1 cellular context compared by ENCODE assay signal in the genomic region with DNA sequence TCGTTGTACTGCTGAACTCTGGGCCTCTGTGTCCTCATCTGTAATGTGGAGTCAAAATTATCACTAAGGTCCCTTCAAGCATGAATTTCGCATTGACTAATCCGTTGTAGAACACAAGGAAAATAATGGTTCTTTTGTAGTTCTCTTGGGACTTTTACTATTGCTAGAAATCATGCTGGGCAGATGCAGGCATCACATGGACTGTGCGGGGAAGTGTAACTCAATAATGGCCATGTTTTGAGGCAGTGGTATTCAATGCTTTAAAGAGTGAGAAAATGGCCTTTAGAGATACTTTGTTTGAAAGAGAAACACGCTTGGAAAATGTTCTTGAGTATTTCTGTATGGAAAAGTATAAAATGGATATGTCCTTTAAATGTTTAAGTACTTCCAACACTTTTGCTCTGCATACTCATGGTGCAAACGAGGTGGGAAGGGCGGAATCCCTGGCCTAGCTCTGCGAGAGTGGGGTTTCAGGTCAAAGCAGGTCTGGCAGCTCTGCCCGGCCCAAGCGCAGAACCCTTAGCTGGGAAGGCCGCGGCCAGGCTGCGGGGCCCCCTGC.
TF ChIP-seq lines count a peak whose summit lies in the region.

No MANE protein-coding gene starts in this region.

TF ChIP-seq in SK-N-SH treated with all-trans-retinoic acid at 6 μM for 48 hours, 23 proteins besides CTCF, POLR2A, EP300 and RAD21 (continued from another document):
- TF ChIP-seq, protein P1, sequence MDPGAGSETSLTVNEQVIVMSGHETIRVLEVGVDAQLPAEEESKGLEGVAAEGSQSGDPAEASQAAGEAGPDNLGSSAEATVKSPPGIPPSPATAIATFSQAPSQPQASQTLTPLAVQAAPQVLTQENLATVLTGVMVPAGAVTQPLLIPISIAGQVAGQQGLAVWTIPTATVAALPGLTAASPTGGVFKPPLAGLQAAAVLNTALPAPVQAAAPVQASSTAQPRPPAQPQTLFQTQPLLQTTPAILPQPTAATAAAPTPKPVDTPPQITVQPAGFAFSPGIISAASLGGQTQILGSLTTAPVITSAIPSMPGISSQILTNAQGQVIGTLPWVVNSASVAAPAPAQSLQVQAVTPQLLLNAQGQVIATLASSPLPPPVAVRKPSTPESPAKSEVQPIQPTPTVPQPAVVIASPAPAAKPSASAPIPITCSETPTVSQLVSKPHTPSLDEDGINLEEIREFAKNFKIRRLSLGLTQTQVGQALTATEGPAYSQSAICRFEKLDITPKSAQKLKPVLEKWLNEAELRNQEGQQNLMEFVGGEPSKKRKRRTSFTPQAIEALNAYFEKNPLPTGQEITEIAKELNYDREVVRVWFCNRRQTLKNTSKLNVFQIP (CRISPR knock-in tag; IDR thresholded peaks at IDR 0.05; ENCODE audit: borderline replicate concordance, low read depth) = no peak
- TF ChIP-seq TOX (CRISPR knock-in tag; IDR thresholded peaks at IDR 0.05; ENCODE audit: borderline replicate concordance) = no peak
- no peak for TF ChIP-seq CSDC2 (CRISPR knock-in tag; IDR thresholded peaks at IDR 0.05)
- no peak for TF ChIP-seq BACH2 (CRISPR knock-in tag; IDR thresholded peaks at IDR 0.05; ENCODE audit: borderline replicate concordance)
- TF ChIP-seq CSRNP3 (CRISPR knock-in tag; IDR thresholded peaks at IDR 0.05) = no peak
- no peak for TF ChIP-seq OSR1 (CRISPR knock-in tag; IDR thresholded peaks at IDR 0.05)
- TF ChIP-seq ISL1 (CRISPR knock-in tag; IDR thresholded peaks at IDR 0.05) = no peak
- no peak for TF ChIP-seq SNAI2 (CRISPR knock-in tag; IDR thresholded peaks at IDR 0.05)
- TF ChIP-seq CREB5 (CRISPR knock-in tag; IDR thresholded peaks at IDR 0.05; ENCODE audit: low read depth) = no peak
- TF ChIP-seq ZNF70 (CRISPR knock-in tag; IDR thresholded peaks at IDR 0.05) = no peak
